Comparison of ENCODE assay signal across 1 cellular context in the genomic region with DNA sequence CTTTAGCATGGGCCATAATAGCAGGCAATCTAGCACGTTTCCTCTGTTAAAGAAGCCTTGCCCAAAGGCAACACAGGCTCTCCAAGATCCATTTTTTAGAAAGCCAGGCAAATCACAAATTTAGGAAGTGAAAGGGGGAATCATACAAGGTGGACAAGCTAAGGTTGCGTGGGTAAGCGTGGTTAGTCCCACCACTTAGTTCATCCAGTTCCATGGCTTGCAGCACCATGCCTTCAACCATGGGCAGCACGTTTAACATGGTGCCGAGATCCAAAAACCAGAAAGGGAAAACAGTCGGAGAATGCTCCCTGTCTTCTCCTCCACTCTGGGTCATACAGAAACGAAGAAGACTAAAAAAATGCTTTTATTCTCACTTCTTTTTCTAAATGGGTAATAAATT.
TF ChIP-seq lines count a peak whose summit lies in the region.

No MANE protein-coding gene starts in this region.

TF ChIP-seq in HEK293, 187 proteins besides CTCF, POLR2A, EP300 and RAD21 (continued from another document):
- TF ChIP-seq, protein P1, sequence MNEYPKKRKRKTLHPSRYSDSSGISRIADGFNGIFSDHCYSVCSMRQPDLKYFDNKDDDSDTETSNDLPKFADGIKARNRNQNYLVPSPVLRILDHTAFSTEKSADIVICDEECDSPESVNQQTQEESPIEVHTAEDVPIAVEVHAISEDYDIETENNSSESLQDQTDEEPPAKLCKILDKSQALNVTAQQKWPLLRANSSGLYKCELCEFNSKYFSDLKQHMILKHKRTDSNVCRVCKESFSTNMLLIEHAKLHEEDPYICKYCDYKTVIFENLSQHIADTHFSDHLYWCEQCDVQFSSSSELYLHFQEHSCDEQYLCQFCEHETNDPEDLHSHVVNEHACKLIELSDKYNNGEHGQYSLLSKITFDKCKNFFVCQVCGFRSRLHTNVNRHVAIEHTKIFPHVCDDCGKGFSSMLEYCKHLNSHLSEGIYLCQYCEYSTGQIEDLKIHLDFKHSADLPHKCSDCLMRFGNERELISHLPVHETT (tag by site-specific recombination; IDR thresholded peaks at IDR 0.05) = no peak
- TF ChIP-seq ZNF626 (tag by site-specific recombination; IDR thresholded peaks at IDR 0.05) (peak; percentile 95), SETDB1 (IDR thresholded peaks at IDR 0.05; ENCODE audit: insufficient read length, low read length) (peak; percentile 77), ZNF558 (tag by site-specific recombination; IDR thresholded peaks at IDR 0.05) (peak; percentile 41; the same call in 1 of the 2 replicates), ZNF529 (tag by site-specific recombination; IDR thresholded peaks at IDR 0.05; ENCODE audit: insufficient replicate concordance) (peak; percentile 58), TRIM28 (IDR thresholded peaks at IDR 0.05; ENCODE audit: borderline replicate concordance, low read length) (peak; percentile 88; the same call in 1 of the 2 replicates)
- TF ChIP-seq, protein P2, sequence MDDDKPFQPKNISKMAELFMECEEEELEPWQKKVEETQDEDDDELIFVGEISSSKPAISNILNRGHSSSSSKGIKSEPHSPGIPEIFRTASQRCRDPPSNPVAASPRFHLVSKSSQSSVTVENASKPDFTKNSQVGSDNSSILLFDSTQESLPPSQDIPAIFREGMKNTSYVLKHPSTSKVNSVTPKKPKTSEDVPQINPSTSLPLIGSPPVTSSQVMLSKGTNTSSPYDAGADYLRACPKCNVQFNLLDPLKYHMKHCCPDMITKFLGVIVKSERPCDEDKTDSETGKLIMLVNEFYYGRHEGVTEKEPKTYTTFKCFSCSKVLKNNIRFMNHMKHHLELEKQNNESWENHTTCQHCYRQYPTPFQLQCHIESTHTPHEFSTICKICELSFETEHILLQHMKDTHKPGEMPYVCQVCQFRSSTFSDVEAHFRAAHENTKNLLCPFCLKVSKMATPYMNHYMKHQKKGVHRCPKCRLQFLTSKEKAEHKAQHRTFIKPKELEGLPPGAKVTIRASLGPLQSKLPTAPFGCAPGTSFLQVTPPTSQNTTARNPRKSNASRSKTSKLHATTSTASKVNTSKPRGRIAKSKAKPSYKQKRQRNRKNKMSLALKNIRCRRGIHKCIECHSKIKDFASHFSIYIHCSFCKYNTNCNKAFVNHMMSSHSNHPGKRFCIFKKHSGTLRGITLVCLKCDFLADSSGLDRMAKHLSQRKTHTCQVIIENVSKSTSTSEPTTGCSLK (tag by site-specific recombination; IDR thresholded peaks at IDR 0.05) = no peak
